Comparison of ENCODE assay signal across 17 cellular contexts in the genomic region with DNA sequence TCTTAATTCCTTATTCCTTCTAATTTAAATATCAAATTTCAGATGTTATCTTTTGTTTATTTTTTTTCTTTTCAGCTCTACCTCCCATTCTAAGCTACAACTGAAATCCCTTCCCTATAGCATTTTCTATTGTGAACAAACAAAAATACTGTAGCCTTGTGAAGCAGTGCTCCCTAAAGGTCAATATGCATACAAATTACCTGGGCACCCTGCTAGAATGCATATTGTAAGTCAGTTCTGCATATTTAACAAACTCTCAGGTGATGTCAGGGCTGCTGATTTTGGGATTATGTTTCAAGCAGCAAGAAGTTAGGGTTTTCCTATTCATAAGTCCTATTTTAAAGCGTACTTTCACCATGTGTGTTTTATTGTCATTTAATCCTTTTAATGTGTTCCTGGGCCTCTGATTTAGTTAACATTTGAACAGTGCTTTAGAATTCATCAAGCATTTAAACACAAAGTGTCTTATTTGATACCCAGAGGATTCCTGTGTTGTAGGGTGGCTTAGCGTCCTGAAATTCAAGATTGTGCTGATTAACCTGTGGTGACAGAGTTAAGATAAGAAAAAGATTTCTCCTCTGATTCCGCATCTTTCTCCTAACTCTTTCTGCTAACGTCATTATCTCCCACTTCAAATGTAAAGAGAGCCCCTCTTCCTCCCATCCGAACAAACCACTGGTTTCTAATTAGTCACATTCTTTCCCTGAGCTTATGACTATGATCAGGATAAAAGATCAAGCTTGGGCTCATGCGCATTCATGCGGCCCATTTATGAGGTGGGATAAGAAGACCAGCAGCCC.
"Had no signal": no experiment of that assay in that cellular context is flagged by ENCODE, and none has a peak within 500 bp of the region (broad histone marks: within the 10 kb centered on the region; RNA-seq: fewer than 3 reads in every experiment).

No MANE protein-coding gene starts in this region.

- H3K4me1 ChIP-seq: sigmoid colon had no signal

- H3K9me3 ChIP-seq: neutrophil, sigmoid colon had no signal

- H3K4me3 ChIP-seq: coronary artery, lung, sigmoid colon, skin epidermis had no signal

- DNase-seq: effector CD4-positive, alpha-beta T cell; foreskin melanocyte; head of caudate nucleus; hippocampal formation; left colon; left ventricle myocardium superior; mesenchymal stem cell; naive B cell; posterior cingulate gyrus; sigmoid colon; stimulated activated CD4-positive, alpha-beta T cell treated with anti-CD3 and anti-CD28 coated beads, Interleukin-12 subunit alpha, Interleukin-12 subunit beta, amount 100 ng/mL, for 4 hours; stimulated activated naive CD4-positive, alpha-beta T cell; trophoblast cell had no signal

- H3K27ac ChIP-seq: coronary artery, neutrophil, sigmoid colon, skin epidermis had no signal

- H3K4me1 Mint-ChIP-seq: naive B cell had no signal

- H3K36me3 ChIP-seq: neutrophil, sigmoid colon had no signal

- H3K36me3 Mint-ChIP-seq: naive B cell had no signal

- H3K27me3 ChIP-seq: neutrophil, sigmoid colon had no signal

- H3K27ac Mint-ChIP-seq: naive B cell had no signal

- H3K4me3 Mint-ChIP-seq: naive B cell had no signal

- ATAC-seq: left colon, left ventricle myocardium superior had no signal
